Comparison of ENCODE assay signal across 1 cellular context in genomic region chr6:134875367-134875766, GRCh38.
TF ChIP-seq lines count a peak whose summit lies in the region.

No MANE protein-coding gene starts in this region.

TF ChIP-seq in K562, 482 proteins besides CTCF, POLR2A, EP300 and RAD21 (continued from another document and continues in another):
- TF ChIP-seq, protein P1, sequence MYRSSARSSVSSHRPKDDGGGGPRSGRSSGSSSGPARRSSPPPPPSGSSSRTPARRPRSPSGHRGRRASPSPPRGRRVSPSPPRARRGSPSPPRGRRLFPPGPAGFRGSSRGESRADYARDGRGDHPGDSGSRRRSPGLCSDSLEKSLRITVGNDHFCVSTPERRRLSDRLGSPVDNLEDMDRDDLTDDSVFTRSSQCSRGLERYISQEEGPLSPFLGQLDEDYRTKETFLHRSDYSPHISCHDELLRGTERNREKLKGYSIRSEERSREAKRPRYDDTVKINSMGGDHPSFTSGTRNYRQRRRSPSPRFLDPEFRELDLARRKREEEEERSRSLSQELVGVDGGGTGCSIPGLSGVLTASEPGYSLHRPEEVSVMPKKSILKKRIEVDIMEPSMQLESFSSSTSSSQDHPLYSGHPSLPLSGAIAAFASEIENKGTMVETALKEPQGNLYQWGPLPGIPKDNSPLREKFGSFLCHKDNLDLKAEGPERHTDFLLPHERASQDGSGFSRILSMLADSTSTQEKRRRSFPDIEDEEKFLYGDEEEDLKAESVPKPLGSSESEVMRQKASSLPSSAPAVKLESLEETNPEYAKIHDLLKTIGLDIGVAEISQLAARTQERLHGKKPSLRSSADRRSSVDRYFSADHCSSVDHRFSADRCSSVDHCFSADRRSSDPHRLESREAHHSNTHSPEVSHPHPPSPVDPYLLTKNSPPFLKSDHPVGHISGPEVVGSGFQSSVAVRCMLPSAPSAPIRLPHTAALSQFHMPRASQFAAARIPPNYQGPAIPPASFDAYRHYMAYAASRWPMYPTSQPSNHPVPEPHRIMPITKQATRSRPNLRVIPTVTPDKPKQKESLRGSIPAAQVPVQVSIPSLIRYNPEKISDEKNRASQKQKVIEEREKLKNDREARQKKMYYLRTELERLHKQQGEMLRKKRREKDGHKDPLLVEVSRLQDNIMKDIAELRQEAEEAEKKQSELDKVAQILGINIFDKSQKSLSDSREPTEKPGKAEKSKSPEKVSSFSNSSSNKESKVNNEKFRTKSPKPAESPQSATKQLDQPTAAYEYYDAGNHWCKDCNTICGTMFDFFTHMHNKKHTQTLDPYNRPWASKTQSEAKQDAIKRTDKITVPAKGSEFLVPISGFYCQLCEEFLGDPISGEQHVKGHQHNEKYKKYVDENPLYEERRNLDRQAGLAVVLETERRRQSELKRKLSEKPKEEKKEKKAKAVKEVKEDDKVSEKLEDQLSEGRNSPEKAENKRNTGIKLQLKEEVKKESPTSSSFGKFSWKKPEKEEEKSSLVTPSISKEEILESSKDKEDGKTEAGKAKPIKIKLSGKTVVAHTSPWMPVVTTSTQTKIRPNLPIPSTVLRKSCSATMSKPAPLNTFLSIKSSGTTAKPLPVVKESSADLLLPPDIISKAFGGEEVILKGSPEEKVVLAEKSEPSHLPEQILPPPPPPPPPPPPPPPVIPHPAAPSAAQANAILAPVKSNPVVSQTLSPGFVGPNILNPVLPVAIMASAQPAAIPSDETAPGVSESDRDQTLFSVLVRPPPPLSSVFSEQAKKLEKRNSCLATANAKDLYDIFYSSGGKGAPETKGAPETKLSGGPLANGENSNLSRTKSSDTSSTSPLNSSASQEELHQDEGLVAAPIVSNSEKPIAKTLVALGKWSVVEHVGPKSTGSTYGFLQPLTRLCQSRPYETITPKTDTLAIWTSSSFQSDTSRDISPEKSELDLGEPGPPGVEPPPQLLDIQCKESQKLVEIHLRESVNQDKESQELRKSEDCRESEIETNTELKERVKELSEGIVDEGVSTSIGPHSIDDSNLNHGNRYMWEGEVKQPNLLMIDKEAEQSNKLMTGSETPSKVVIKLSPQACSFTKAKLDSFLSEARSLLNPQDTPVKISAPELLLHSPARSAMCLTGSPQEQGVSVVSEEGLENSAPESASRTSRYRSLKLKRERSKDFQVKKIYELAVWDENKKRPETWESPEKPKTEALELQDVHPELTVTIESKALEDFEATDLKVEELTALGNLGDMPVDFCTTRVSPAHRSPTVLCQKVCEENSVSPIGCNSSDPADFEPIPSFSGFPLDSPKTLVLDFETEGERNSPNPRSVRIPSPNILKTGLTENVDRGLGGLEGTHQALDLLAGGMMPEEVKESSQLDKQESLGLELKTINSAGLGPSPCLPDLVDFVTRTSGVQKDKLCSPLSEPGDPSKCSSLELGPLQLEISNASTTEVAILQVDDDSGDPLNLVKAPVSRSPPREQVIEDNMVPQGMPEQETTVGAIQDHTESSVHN (IDR thresholded peaks at IDR 0.05; ENCODE audit: borderline replicate concordance in 1 of 2, low read depth in 1 of 2), result no peak
- TF ChIP-seq AFF4 (CRISPR knock-in tag; IDR thresholded peaks at IDR 0.05), result no peak
- TF ChIP-seq NCOA6 (IDR thresholded peaks at IDR 0.05), result no peak
- TF ChIP-seq KAT7 (CRISPR knock-in tag; IDR thresholded peaks at IDR 0.05; ENCODE audit: borderline replicate concordance), result no peak
- TF ChIP-seq BRF1 (IDR thresholded peaks at IDR 0.05; ENCODE audit: borderline replicate concordance, extremely low read depth, insufficient read length), result no peak
- no peak for TF ChIP-seq MLLT1 (IDR thresholded peaks at IDR 0.05)
- no peak for TF ChIP-seq AFF1 (IDR thresholded peaks at IDR 0.05; ENCODE audit: low read depth in 1 of 2, partially characterized antibody in 2 of 2)
- TF ChIP-seq SREBF2 (CRISPR knock-in tag; IDR thresholded peaks at IDR 0.05), result no peak
- no peak for TF ChIP-seq ZNF431 (CRISPR knock-in tag; IDR thresholded peaks at IDR 0.05)
- no peak for TF ChIP-seq VEZF1 (CRISPR knock-in tag; IDR thresholded peaks at IDR 0.05)
- no peak for TF ChIP-seq SMARCA5 (IDR thresholded peaks at IDR 0.05)
- no peak for TF ChIP-seq ZBTB2 (IDR thresholded peaks at IDR 0.05)
- TF ChIP-seq RCOR1 (IDR thresholded peaks at IDR 0.05; ENCODE audit: borderline replicate concordance in 1 of 2, low read depth in 2 of 2, low read length in 2 of 2), result no peak
- TF ChIP-seq ILK (tag; IDR thresholded peaks at IDR 0.05; ENCODE audit: borderline replicate concordance, low read depth), result no peak
- no peak for TF ChIP-seq E2F3 (CRISPR knock-in tag; IDR thresholded peaks at IDR 0.05)
- TF ChIP-seq JUN (IDR thresholded peaks at IDR 0.05; ENCODE audit: borderline replicate concordance, low read depth, low read length), result no peak
- no peak for TF ChIP-seq JUN (CRISPR knock-in tag; IDR thresholded peaks at IDR 0.05; ENCODE audit: borderline replicate concordance)
- TF ChIP-seq BDP1 (IDR thresholded peaks at IDR 0.05; ENCODE audit: insufficient read depth, insufficient read length), result no peak
- no peak for TF ChIP-seq HOMEZ (CRISPR knock-in tag; IDR thresholded peaks at IDR 0.05)
- no peak for TF ChIP-seq GATAD2A (IDR thresholded peaks at IDR 0.05)
- peak; percentile 94 for TF ChIP-seq ZNF316 (IDR thresholded peaks at IDR 0.05)
- TF ChIP-seq KHSRP (IDR thresholded peaks at IDR 0.05), result no peak
- TF ChIP-seq, protein P2, sequence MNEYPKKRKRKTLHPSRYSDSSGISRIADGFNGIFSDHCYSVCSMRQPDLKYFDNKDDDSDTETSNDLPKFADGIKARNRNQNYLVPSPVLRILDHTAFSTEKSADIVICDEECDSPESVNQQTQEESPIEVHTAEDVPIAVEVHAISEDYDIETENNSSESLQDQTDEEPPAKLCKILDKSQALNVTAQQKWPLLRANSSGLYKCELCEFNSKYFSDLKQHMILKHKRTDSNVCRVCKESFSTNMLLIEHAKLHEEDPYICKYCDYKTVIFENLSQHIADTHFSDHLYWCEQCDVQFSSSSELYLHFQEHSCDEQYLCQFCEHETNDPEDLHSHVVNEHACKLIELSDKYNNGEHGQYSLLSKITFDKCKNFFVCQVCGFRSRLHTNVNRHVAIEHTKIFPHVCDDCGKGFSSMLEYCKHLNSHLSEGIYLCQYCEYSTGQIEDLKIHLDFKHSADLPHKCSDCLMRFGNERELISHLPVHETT (CRISPR knock-in tag; conservative IDR thresholded peaks at IDR 0.05 in 1 of 2, IDR thresholded peaks at IDR 0.05 in 1 of 2), result no peak
- TF ChIP-seq ARID3A (IDR thresholded peaks at IDR 0.05; ENCODE audit: borderline replicate concordance, low read depth, low read length), result no peak
- no peak for TF ChIP-seq SIN3B (IDR thresholded peaks at IDR 0.05; ENCODE audit: low read depth)
